In genomic region chr7:16926283-16926682, GRCh38 we compare ENCODE assay signal across 8 cellular contexts. TPM values are rescaled to one million over a fixed set of nuclear protein-coding genes. Genes with fewer than 3 reads are reported as not detected.
DNase-seq lines count a peak whose midpoint lies in the region; ATAC-seq and TF ChIP-seq lines count a peak whose summit lies in the region.

No MANE protein-coding gene starts in this region.

- H3K4me3 ChIP-seq in HL-60 (replicated peaks; ENCODE audit: insufficient read depth, low read length) (no peak overlapping the region), WI38 (ENCODE audit: low read depth, low read length) (no peak overlapping the region), thyroid gland (replicated peaks in 1 of 3) (no peak overlapping the region)

- TF ChIP-seq CTCF in HL-60 (IDR thresholded peaks at IDR 0.05; ENCODE audit: insufficient read depth, low read length), result peak; percentile 65
- TF ChIP-seq CTCF in WI38 (IDR thresholded peaks at IDR 0.05; ENCODE audit: low read depth, low read length), result peak; percentile 68
- TF ChIP-seq CTCF in thyroid gland (IDR thresholded peaks at IDR 0.05), result peak; percentile 59 to 87 (median 84)

- H3K27me3 ChIP-seq in HL-60 (ENCODE audit: insufficient read depth, poor library complexity, severe bottlenecking) (no peaks in the 10 kb centered on the region), thyroid gland (no peaks in the 10 kb centered on the region)

- DNase-seq in AG20443 (ENCODE audit: low spot score) (peak; percentile 58), HL-60 (ENCODE audit: low read depth in 1 of 2, low spot score in 1 of 2) (peak; percentile 39 to 66), left cardiac atrium (peak; percentile 39), thyroid gland (peak; percentile 62 to 64), GM19238 (ENCODE audit: insufficient read length, low spot score) (no peak), T-helper 9 cell (no peak)

- WGBS in thyroid gland, 2 donors, result 13 to 30% methylated on average over 2 of the region's 2 CpGs

- H3K27ac ChIP-seq in HL-60 (replicated peaks) (no peak overlapping the region), thyroid gland (peak overlapping the region in 1 of 3 donors; percentile 10)

- no peaks in the 10 kb centered on the region for H3K9me3 ChIP-seq in thyroid gland

- ATAC-seq in GM18858 (IDR thresholded peaks at IDR 0.05; ENCODE audit: unreplicated experiment) (peak; percentile 25), left cardiac atrium (peak; percentile 82 to 87)

- intact Hi-C loops in left cardiac atrium (cut with DNase I), result no loop called here
- intact Hi-C loops in thyroid gland (cut with DNase I), result loop anchor here (10.0 kb wide), 2 partner anchors 59 to 379 kb away; no protein-coding TSS in a partner anchor

- no peaks in the 10 kb centered on the region for H3K36me3 ChIP-seq in thyroid gland

- H3K4me1 ChIP-seq in thyroid gland, result peaks cover 6 to 22% of the 10 kb centered on the region in 2 donors

- TF ChIP-seq POLR2A in thyroid gland (IDR thresholded peaks at IDR 0.05), result no peak

RNA-seq across cellular contexts. Expression of gene AGR3, which starts 44.5 kb away (rescaled TPM):
- total RNA-seq in left cardiac atrium (not detected), thyroid gland (1 to 10 TPM in 2 of 4 donors, not detected in 2; 1.9 to 7.5 TPM)

Comparison
In these comparisons a context has a peak if more than half of its experiments do, and no peak if none do; other contexts are left out.
1. DNase-seq: peak in AG20443 (single experiment), HL-60 (2 of 2), left cardiac atrium (single experiment) and thyroid gland (2 of 2); none in GM19238 (single experiment) and T-helper 9 cell (single experiment).
2. Peak in every context shown above with its lines, with median percentiles within 50 percentile points of each other: CTCF ChIP-seq.